In the genomic region with DNA sequence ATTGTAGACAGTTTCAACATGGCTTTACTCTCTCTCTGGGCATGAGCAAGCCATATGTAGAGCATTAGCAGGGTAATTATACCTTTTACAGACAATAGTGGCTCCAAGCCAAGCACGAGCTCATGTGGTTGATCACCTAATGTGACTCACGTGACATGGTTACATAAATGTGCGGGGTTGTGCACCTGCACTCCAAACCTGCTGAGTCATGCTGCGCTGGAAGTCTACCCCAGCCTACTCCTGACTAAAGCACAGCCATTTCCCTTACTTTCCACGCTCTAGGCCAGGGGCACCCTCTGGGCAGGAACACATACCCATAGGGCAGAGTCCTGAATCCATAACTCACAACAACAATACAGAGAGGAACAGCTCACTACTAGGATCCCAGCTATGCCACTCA, we compare ENCODE assay signal across 1 cellular context.
A peak's percentile ranks its signal among the peaks of the same experiment; 100 is the strongest.
TF ChIP-seq lines count a peak whose summit lies in the region.

No MANE protein-coding gene starts in this region.

TF ChIP-seq in K562, 482 proteins besides CTCF, POLR2A, EP300 and RAD21 (continued from another document):
- TF ChIP-seq, protein P1, sequence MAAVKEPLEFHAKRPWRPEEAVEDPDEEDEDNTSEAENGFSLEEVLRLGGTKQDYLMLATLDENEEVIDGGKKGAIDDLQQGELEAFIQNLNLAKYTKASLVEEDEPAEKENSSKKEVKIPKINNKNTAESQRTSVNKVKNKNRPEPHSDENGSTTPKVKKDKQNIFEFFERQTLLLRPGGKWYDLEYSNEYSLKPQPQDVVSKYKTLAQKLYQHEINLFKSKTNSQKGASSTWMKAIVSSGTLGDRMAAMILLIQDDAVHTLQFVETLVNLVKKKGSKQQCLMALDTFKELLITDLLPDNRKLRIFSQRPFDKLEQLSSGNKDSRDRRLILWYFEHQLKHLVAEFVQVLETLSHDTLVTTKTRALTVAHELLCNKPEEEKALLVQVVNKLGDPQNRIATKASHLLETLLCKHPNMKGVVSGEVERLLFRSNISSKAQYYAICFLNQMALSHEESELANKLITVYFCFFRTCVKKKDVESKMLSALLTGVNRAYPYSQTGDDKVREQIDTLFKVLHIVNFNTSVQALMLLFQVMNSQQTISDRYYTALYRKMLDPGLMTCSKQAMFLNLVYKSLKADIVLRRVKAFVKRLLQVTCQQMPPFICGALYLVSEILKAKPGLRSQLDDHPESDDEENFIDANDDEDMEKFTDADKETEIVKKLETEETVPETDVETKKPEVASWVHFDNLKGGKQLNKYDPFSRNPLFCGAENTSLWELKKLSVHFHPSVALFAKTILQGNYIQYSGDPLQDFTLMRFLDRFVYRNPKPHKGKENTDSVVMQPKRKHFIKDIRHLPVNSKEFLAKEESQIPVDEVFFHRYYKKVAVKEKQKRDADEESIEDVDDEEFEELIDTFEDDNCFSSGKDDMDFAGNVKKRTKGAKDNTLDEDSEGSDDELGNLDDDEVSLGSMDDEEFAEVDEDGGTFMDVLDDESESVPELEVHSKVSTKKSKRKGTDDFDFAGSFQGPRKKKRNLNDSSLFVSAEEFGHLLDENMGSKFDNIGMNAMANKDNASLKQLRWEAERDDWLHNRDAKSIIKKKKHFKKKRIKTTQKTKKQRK (IDR thresholded peaks at IDR 0.05; ENCODE audit: borderline replicate concordance, low read depth, low read length): peak; percentile 72
- TF ChIP-seq NFE2 (IDR thresholded peaks at IDR 0.05; ENCODE audit: low read depth): peak; percentile 53
- TF ChIP-seq CBX5 (IDR thresholded peaks at IDR 0.05; ENCODE audit: borderline replicate concordance, low read depth): peak; percentile 89; the same call in 1 of the 2 replicates
- TF ChIP-seq, protein P2, sequence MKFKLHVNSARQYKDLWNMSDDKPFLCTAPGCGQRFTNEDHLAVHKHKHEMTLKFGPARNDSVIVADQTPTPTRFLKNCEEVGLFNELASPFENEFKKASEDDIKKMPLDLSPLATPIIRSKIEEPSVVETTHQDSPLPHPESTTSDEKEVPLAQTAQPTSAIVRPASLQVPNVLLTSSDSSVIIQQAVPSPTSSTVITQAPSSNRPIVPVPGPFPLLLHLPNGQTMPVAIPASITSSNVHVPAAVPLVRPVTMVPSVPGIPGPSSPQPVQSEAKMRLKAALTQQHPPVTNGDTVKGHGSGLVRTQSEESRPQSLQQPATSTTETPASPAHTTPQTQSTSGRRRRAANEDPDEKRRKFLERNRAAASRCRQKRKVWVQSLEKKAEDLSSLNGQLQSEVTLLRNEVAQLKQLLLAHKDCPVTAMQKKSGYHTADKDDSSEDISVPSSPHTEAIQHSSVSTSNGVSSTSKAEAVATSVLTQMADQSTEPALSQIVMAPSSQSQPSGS (CRISPR knock-in tag; IDR thresholded peaks at IDR 0.05): no peak
